9 cellular contexts compared by ENCODE assay signal in the genomic region with DNA sequence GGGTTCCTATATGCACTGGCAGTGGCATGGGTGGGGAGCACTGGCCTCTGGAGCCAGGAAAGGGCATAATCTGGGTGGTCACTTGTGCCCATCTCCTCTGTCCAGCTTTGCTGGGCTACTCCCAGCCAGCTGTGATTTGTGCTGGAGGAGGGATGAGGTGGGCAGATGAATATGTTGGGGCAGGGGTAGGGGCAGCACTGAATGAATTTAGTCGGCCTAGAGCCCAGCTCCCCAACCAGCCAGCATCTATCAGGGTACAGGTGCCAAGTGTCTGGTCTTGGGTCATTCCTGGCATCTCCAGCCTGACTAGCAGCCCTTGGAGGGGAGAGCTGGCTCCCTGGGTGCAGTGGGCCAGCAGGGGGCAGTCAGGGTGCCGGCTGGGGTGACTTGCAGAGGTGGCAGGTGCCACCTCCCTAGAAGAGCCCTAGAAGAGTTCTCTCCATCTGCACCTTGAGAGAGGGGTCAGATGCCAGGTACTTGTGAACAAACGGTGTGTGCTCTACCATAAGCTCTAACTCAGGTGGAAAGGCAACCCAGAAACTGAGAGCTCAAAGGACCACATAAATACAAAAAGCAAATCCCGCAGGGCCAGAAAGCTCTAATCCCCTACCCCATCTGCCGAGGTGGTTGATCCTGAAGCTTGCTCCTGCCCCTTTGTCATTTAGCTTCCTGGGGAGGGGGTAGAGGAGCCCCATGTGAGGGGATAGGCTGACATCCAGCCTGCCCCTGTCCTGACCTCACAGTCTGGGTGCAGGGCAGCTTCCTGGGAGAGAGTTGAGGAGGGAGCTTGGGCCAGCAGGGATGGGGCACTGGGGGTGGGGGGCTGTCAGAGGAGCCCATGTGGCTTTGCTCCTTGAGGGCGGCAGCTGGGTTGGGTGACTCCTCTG. TPM values are rescaled to one million over a fixed set of nuclear protein-coding genes. Genes with fewer than 3 reads are reported as not detected.
DNase-seq lines count a peak whose midpoint lies in the region; ATAC-seq and TF ChIP-seq lines count a peak whose summit lies in the region.
"Had no signal": no experiment of that assay in that cellular context is flagged by ENCODE, and none has a peak within 500 bp of the region (broad histone marks: within the 10 kb centered on the region; RNA-seq: fewer than 3 reads in every experiment).

No MANE protein-coding gene starts in this region.

- H3K9me3 Mint-ChIP-seq in natural killer cell, result no peaks in the 10 kb centered on the region
- H3K9me3 Mint-ChIP-seq in CD8-positive, alpha-beta T cell, result no peaks in the 10 kb centered on the region

- no peaks in the 10 kb centered on the region for H3K36me3 Mint-ChIP-seq in natural killer cell
- no peaks in the 10 kb centered on the region for H3K36me3 Mint-ChIP-seq in CD8-positive, alpha-beta T cell

- TF ChIP-seq CTCF in GM06990 (IDR thresholded peaks at IDR 0.05; ENCODE audit: insufficient read depth, low read length, poor library complexity, severe bottlenecking) (peak; percentile 53), natural killer cell (IDR thresholded peaks at IDR 0.05) (peak; percentile 22)
- TF ChIP-seq CTCF in CD8-positive, alpha-beta T cell (IDR thresholded peaks at IDR 0.05), result no peak

- CTCF ChIA-PET in CD8-positive, alpha-beta T cell (lab: Charles Lee), result no interaction called here

- H3K27ac ChIP-seq in CD8-positive, alpha-beta T cell (ENCODE audit: low read depth, low read length), result no peak overlapping the region
- H3K27ac ChIP-seq: uterus had no signal

- peaks cover 42 to 47% of the 10 kb centered on the region in 2 donors for H3K27me3 Mint-ChIP-seq in natural killer cell (ENCODE audit: low read depth in 2 of 2)
- peaks cover 57% of the 10 kb centered on the region for H3K27me3 Mint-ChIP-seq in CD8-positive, alpha-beta T cell (ENCODE audit: low read depth)

- peaks cover 5% of the 10 kb centered on the region for H3K4me1 ChIP-seq in CD8-positive, alpha-beta T cell (ENCODE audit: insufficient read depth, low read length)

- H3K36me3 ChIP-seq in GM06990 (ENCODE audit: control insufficient read depth, insufficient read depth, low read length), result no peaks in the 10 kb centered on the region
- no peaks in the 10 kb centered on the region for H3K36me3 ChIP-seq in CD8-positive, alpha-beta T cell (ENCODE audit: insufficient read depth, low read length)
- H3K36me3 ChIP-seq: uterus had no signal

- ATAC-seq in natural killer cell (no peak), HG03378 (IDR thresholded peaks at IDR 0.05; ENCODE audit: unreplicated experiment) (no peak)
- ATAC-seq in CD8-positive, alpha-beta T cell, result no peak

- H3K9me3 ChIP-seq in CD8-positive, alpha-beta T cell (ENCODE audit: low read length), result no peaks in the 10 kb centered on the region
- H3K9me3 ChIP-seq: uterus had no signal

- intact Hi-C loops in natural killer cell (cut with micrococcal nuclease), result loop anchor here (10.0 kb wide), 1 partner anchor 790 kb away; no protein-coding TSS in a partner anchor
- intact Hi-C loops in CD8-positive, alpha-beta T cell (cut with DNase I, micrococcal nuclease), result loop anchor here (5.0 kb wide), 1 partner anchor 793 kb away; no protein-coding TSS in a partner anchor

- DNase-seq in GM06990 (ENCODE audit: extremely low read depth, insufficient read length) (no peak), NCI-H2029 treated with DMSO at 0.1 percent for 48 hours (lab: John Stamatoyannopoulos, UW) (peak; percentile 61), dermis blood vessel endothelial cell (peak; percentile 44), natural killer cell (no peak), GM19238 (ENCODE audit: insufficient read length, low spot score) (no peak), glomerular visceral epithelial cell (ENCODE audit: extremely low spot score) (no peak)
- DNase-seq in CD8-positive, alpha-beta T cell, result no peak

- H3K4me1 Mint-ChIP-seq in natural killer cell, result no peaks in the 10 kb centered on the region
- H3K4me1 Mint-ChIP-seq in CD8-positive, alpha-beta T cell (ENCODE audit: low read depth), result no peaks in the 10 kb centered on the region

- no peak overlapping the region for H3K4me3 Mint-ChIP-seq in natural killer cell
- H3K4me3 Mint-ChIP-seq in CD8-positive, alpha-beta T cell, result no peak overlapping the region

- POLR2A ChIA-PET in CD8-positive, alpha-beta T cell (lab: Charles Lee), result no interaction called here

- H3K27me3 ChIP-seq in GM06990 (replicated peaks; ENCODE audit: control insufficient read depth, insufficient read depth, low read length), result no peaks in the 10 kb centered on the region; the same call in 1 of the 2 replicates
- peaks cover 10% of the 10 kb centered on the region for H3K27me3 ChIP-seq in CD8-positive, alpha-beta T cell (ENCODE audit: insufficient read depth, low read length)
- H3K27me3 ChIP-seq: uterus had no signal

- no peak overlapping the region for H3K27ac Mint-ChIP-seq in natural killer cell
- no peak overlapping the region for H3K27ac Mint-ChIP-seq in CD8-positive, alpha-beta T cell

- H3K4me3 ChIP-seq in GM06990 (replicated peaks; ENCODE audit: low read depth, low read length), result no peak overlapping the region
- H3K4me3 ChIP-seq in CD8-positive, alpha-beta T cell (ENCODE audit: low read depth, low read length), result no peak overlapping the region

RNA-seq across cellular contexts. Expression of a gene that starts 2.2 kb away (rescaled TPM):
- total RNA-seq in dermis blood vessel endothelial cell (under 0.01 and 0.05 TPM in 2 replicates), natural killer cell (1 to 10 TPM; 1.2 to 2.5 (median 1.4) TPM)
- total RNA-seq in CD8-positive, alpha-beta T cell, result not detected

Comparison
In these comparisons a context has a peak if more than half of its experiments do, and no peak if none do; other contexts are left out.
1. DNase-seq: peak in NCI-H2029 treated with DMSO at 0.1 percent for 48 hours (single experiment) and dermis blood vessel endothelial cell (single experiment); none in GM06990 (single experiment), natural killer cell (single experiment), GM19238 (single experiment), CD8-positive, alpha-beta T cell (0 of 7) and glomerular visceral epithelial cell (single experiment).